Comparison of ENCODE assay signal across 15 cellular contexts in the genomic region with DNA sequence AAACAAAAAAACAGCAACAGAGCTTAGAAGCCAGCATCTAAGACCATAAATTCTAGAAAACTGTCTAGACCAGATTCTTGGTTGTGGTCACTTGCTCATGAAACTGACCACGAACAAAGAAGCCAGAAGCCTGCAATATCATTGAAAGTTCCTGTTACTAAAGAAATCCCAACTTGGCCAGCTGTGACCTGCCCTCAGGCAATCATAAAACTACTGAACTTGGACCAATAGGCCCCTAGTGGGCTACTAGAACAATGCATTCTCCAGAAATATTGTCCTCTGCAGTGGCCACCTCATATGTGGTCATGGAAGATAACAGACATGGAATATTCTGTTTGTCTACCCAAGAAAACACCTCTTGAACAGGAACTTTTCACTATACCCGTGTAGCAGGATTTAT.
A peak's percentile ranks its signal among the peaks of the same experiment; 100 is the strongest.
DNase-seq lines count a peak whose midpoint lies in the region; ATAC-seq and TF ChIP-seq lines count a peak whose summit lies in the region.
"Had no signal": no experiment of that assay in that cellular context is flagged by ENCODE, and none has a peak within 500 bp of the region (broad histone marks: within the 10 kb centered on the region; RNA-seq: fewer than 3 reads in every experiment).

No MANE protein-coding gene starts in this region.

- WGBS in esophagus squamous epithelium, 2 donors = 65 to 81% methylated on average over 2 of the region's 2 CpGs
- WGBS in stomach, 5 donors = 77 to 83% (median 82%) methylated on average over 2 of the region's 2 CpGs

- no peak overlapping the region for H3K4me3 ChIP-seq in epithelial cell of proximal tubule (ENCODE audit: low read depth, low read length)
- no peak overlapping the region for H3K4me3 ChIP-seq in esophagus squamous epithelium
- no peak overlapping the region for H3K4me3 ChIP-seq in stomach
- H3K4me3 ChIP-seq: ascending aorta; BLaER1 treated with 17β-estradiol and CSF1 and Interleukin-3, amounts not matched to agents 10 nM and 100 nM had no signal

- DNase-seq in MV-4-11 (lab: John Stamatoyannopoulos, UW) = peak; percentile 25
- no peak for DNase-seq in epithelial cell of proximal tubule (ENCODE audit: low read depth)
- no peak for DNase-seq in SHP77 (lab: John Stamatoyannopoulos, UW)
- DNase-seq in esophagus squamous epithelium (lab: John Stamatoyannopoulos, UW) = no peak
- DNase-seq in cerebellar nuclear complex (lab: John Stamatoyannopoulos, UW) = no peak
- DNase-seq in stomach = no peak
- DNase-seq: activated T-cell treated with anti-CD3 and anti-CD28 coated beads for 4 hours; left cardiac atrium; NCI-H526 treated with DMSO at 0.1 percent for 48 hours; nucleus accumbens; stimulated activated CD4-positive, alpha-beta T cell treated with anti-CD3 and anti-CD28 coated beads, Interleukin-4, amount 100 ng/mL, for 1 hour had no signal

- H3K27ac ChIP-seq in 22Rv1 = peak overlapping the region; percentile 51; the same call in 1 of the 2 replicates
- no peak overlapping the region for H3K27ac ChIP-seq in esophagus squamous epithelium
- no peak overlapping the region for H3K27ac ChIP-seq in stomach
- H3K27ac ChIP-seq: ascending aorta; BLaER1 treated with 17β-estradiol and CSF1 and Interleukin-3, amounts not matched to agents 10 nM and 100 nM had no signal

- H3K36me3 ChIP-seq in esophagus squamous epithelium = no peaks in the 10 kb centered on the region
- no peaks in the 10 kb centered on the region for H3K36me3 ChIP-seq in stomach
- H3K36me3 ChIP-seq: ascending aorta; BLaER1 treated with 17β-estradiol and CSF1 and Interleukin-3, amounts not matched to agents 10 nM and 100 nM had no signal

- no peaks in the 10 kb centered on the region for H3K4me1 ChIP-seq in esophagus squamous epithelium
- no peaks in the 10 kb centered on the region for H3K4me1 ChIP-seq in stomach
- H3K4me1 ChIP-seq: ascending aorta; BLaER1 treated with 17β-estradiol and CSF1 and Interleukin-3, amounts not matched to agents 10 nM and 100 nM had no signal

- peak; percentile 26 for TF ChIP-seq CTCF in 22Rv1 (IDR thresholded peaks at IDR 0.05)
- TF ChIP-seq CTCF in epithelial cell of proximal tubule (conservative IDR thresholded peaks at IDR 0.05; ENCODE audit: low read depth, low read length) = peak; percentile 41
- TF ChIP-seq CTCF in esophagus squamous epithelium (IDR thresholded peaks at IDR 0.05) = no peak
- TF ChIP-seq CTCF in stomach (IDR thresholded peaks at IDR 0.05) = no peak

- TF ChIP-seq POLR2A in GM18505 (IDR thresholded peaks at IDR 0.05; ENCODE audit: borderline replicate concordance, extremely low read depth, insufficient read depth, insufficient read length) (no peak), esophagus squamous epithelium (IDR thresholded peaks at IDR 0.05) (no peak), stomach (IDR thresholded peaks at IDR 0.05) (no peak)

- H3K27me3 ChIP-seq in esophagus squamous epithelium = no peaks in the 10 kb centered on the region
- H3K27me3 ChIP-seq in stomach = no peaks in the 10 kb centered on the region
- H3K27me3 ChIP-seq: ascending aorta; BLaER1 treated with 17β-estradiol and CSF1 and Interleukin-3, amounts not matched to agents 10 nM and 100 nM had no signal

- no peaks in the 10 kb centered on the region for H3K9me3 ChIP-seq in esophagus squamous epithelium
- H3K9me3 ChIP-seq in stomach = no peaks in the 10 kb centered on the region
- H3K9me3 ChIP-seq: ascending aorta; BLaER1 treated with 17β-estradiol and CSF1 and Interleukin-3, amounts not matched to agents 10 nM and 100 nM had no signal

- no peak for TF ChIP-seq EP300 in stomach (IDR thresholded peaks at IDR 0.05)

- ATAC-seq in GM18505 (IDR thresholded peaks at IDR 0.05; ENCODE audit: unreplicated experiment) = peak; percentile 54
- ATAC-seq: left cardiac atrium had no signal

- intact Hi-C loops in esophagus squamous epithelium (cut with DNase I) (no loop called here), stomach (cut with DNase I; ENCODE audit: low total_unique reads) (no loop called here)

Comparison
In these comparisons a context has a peak if more than half of its experiments do, and no peak if none do; other contexts are left out.
1. CTCF ChIP-seq: peak in 22Rv1 (single experiment) and epithelial cell of proximal tubule (single experiment); none in esophagus squamous epithelium (0 of 6) and stomach (0 of 7).